In genomic region chr11:69615545-69616278, GRCh38 we compare ENCODE assay signal across 1 cellular context.
TF ChIP-seq lines count a peak whose summit lies in the region.

No MANE protein-coding gene starts in this region.

TF ChIP-seq in GM23338, 12 proteins besides CTCF, POLR2A, EP300 and RAD21:
- no peak for TF ChIP-seq ZNF462 (CRISPR knock-in tag; IDR thresholded peaks at IDR 0.05)
- TF ChIP-seq POLR2AphosphoS5 (IDR thresholded peaks at IDR 0.05; ENCODE audit: low read depth) = no peak
- no peak for TF ChIP-seq EZH2 (IDR thresholded peaks at IDR 0.05; ENCODE audit: low read depth, unreplicated experiment)
- no peak for TF ChIP-seq JUNB (IDR thresholded peaks at IDR 0.05; ENCODE audit: unreplicated experiment)
- TF ChIP-seq EZH2phosphoT487 (IDR thresholded peaks at IDR 0.05; ENCODE audit: unreplicated experiment) = no peak
- TF ChIP-seq ZNF331 (CRISPR knock-in tag; IDR thresholded peaks at IDR 0.05; ENCODE audit: low read depth) = no peak
- no peak for TF ChIP-seq STAT1 (IDR thresholded peaks at IDR 0.05; ENCODE audit: unreplicated experiment)
- TF ChIP-seq NANOG (IDR thresholded peaks at IDR 0.05; ENCODE audit: borderline replicate concordance) = no peak
- TF ChIP-seq ZNF114 (CRISPR knock-in tag; IDR thresholded peaks at IDR 0.05) = no peak
- no peak for TF ChIP-seq REST (IDR thresholded peaks at IDR 0.05; ENCODE audit: unreplicated experiment)
- TF ChIP-seq ETS1 (IDR thresholded peaks at IDR 0.05) = no peak
- no peak for TF ChIP-seq CREB1 (CRISPR knock-in tag; IDR thresholded peaks at IDR 0.05; ENCODE audit: low read depth)
